ENCODE assay signal across 1 cellular context in the genomic region with DNA sequence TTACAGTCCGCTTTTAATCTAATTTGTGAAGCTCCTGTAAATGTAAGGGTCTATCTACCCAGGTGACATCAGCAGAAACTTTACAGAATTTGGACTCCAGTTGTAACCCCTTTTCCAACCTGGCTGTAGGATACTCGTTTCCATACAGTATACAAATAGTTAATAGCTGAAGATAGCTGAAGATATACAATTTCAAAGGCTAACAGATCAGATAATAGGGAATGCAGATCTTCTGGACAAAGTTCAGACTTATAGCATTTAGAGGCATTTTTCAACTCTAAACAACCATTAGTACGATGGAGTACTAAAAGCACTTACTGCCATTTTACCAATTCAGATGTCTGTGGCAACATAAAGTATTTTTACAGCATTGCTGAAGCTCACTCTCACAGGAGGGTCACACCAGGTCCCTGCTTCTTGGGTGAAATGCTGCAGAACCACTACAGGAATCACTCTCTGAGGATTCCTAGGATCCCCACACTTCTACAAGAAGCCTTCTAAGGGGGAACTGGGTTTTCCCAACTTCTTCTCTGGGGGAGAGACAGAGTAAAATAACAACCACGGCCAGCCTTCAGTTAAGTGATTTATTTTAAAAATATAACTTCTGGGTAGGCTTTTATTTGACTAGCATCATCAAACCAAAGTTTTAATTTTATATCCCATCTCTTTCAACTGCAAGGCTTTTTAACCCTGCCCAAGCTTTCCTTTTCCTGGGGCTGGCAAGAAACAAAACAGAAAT.
TF ChIP-seq lines count a peak whose summit lies in the region.

No MANE protein-coding gene starts in this region.

TF ChIP-seq in HEK293T, 16 proteins besides CTCF, POLR2A, EP300 and RAD21 (continued from another document):
- no peak for TF ChIP-seq FOXA1 (IDR thresholded peaks at IDR 0.05)
- no peak for TF ChIP-seq NFRKB (IDR thresholded peaks at IDR 0.05)
